ENCODE assay signal across 35 cellular contexts in genomic region chr5:93328833-93329232, GRCh38.
"Had no signal": no experiment of that assay in that cellular context is flagged by ENCODE, and none has a peak within 500 bp of the region (broad histone marks: within the 10 kb centered on the region; RNA-seq: fewer than 3 reads in every experiment).

No MANE protein-coding gene starts in this region.

- H3K4me3 ChIP-seq: adrenal gland, body of pancreas, coronary artery, dorsolateral prefrontal cortex, psoas muscle, sigmoid colon, stomach, thyroid gland, upper lobe of left lung, vagina had no signal

- H3K36me3 ChIP-seq: adrenal gland, sigmoid colon, stomach, thyroid gland, upper lobe of left lung, vagina, WERI-Rb-1 had no signal

- H3K4me1 ChIP-seq: adrenal gland, body of pancreas, parathyroid adenoma, sigmoid colon, thyroid gland, upper lobe of left lung, vagina had no signal

- DNase-seq: activated CD4-positive, alpha-beta memory T cell treated with anti-CD3 and anti-CD28 coated beads for 36 hours; activated CD4-positive, alpha-beta T cell treated with anti-CD3 and anti-CD28 coated beads for 48 hours; activated CD8-positive, alpha-beta memory T cell treated with anti-CD3 and anti-CD28 coated beads, Interleukin-2, amount 50 U/mL, for 4 hours; activated effector memory CD4-positive, alpha-beta T cell treated with anti-CD3 and anti-CD28 coated beads, Interleukin-2, amount 50 U/mL, for 16 hours; activated naive CD4-positive, alpha-beta T cell treated with anti-CD3 and anti-CD28 coated beads for 36 hours; activated naive CD8-positive, alpha-beta T cell treated with anti-CD3 and anti-CD28 coated beads for 36 hours; activated T-cell treated with anti-CD3 and anti-CD28 coated beads, Interleukin-2, amount 50 U/mL, for 1 hour; adrenal gland; aorta; body of pancreas; dorsolateral prefrontal cortex; effector memory CD4-positive, alpha-beta T cell; head of caudate nucleus; hippocampal formation; immature natural killer cell; midbrain; naive thymus-derived CD4-positive, alpha-beta T cell; nucleus accumbens; psoas muscle; sigmoid colon; small intestine; stimulated activated CD4-positive, alpha-beta T cell treated with anti-CD3 and anti-CD28 coated beads, Interleukin-15, amount 100 ng/mL, for 24 hours; stimulated activated CD4-positive, alpha-beta T cell treated with anti-CD3 and anti-CD28 coated beads, Interleukin-2, amount 100 ng/mL, for 24 hours; stimulated activated naive B cell treated with anti-CD40 and anti-IgM and Interleukin-4, amounts not matched to agents 10 μg/mL and 1 μg/mL and 100 μg/mL, for 72 hours; stomach; T1000; thyroid gland; upper lobe of left lung; WERI-Rb-1 had no signal

- H3K4me3 Mint-ChIP-seq: activated CD4-positive, alpha-beta memory T cell treated with anti-CD3 and anti-CD28 coated beads for 36 hours; activated naive CD4-positive, alpha-beta T cell treated with anti-CD3 and anti-CD28 coated beads for 36 hours; activated naive CD8-positive, alpha-beta T cell treated with anti-CD3 and anti-CD28 coated beads for 36 hours; activated T-helper 1 cell treated with anti-CD3 and anti-CD28 coated beads, Interleukin-12 subunit alpha, Interleukin-12 subunit beta, Interleukin-2, Interleukin-4 antibody, amounts not matched to agents 30 ng/mL and 10 ng/mL and 1 ng/mL, durations not matched to agents 14 hours and 24 hours and 36 hours; immature natural killer cell; memory B cell; naive thymus-derived CD4-positive, alpha-beta T cell; stimulated activated naive B cell treated with anti-CD40 and anti-IgM and Interleukin-4, amounts not matched to agents 10 μg/mL and 1 μg/mL and 100 μg/mL, for 72 hours had no signal

- H3K27ac ChIP-seq: adrenal gland, body of pancreas, coronary artery, parathyroid adenoma, psoas muscle, sigmoid colon, stomach, thyroid gland, upper lobe of left lung, vagina, WERI-Rb-1 had no signal

- H3K27ac Mint-ChIP-seq: activated CD4-positive, alpha-beta memory T cell treated with anti-CD3 and anti-CD28 coated beads for 36 hours; activated naive CD4-positive, alpha-beta T cell treated with anti-CD3 and anti-CD28 coated beads for 36 hours; activated naive CD8-positive, alpha-beta T cell treated with anti-CD3 and anti-CD28 coated beads for 36 hours; activated T-helper 1 cell treated with anti-CD3 and anti-CD28 coated beads, Interleukin-12 subunit alpha, Interleukin-12 subunit beta, Interleukin-2, Interleukin-4 antibody, amounts not matched to agents 30 ng/mL and 10 ng/mL and 1 ng/mL, durations not matched to agents 14 hours and 24 hours and 36 hours; immature natural killer cell; memory B cell; naive thymus-derived CD4-positive, alpha-beta T cell; stimulated activated naive B cell treated with anti-CD40 and anti-IgM and Interleukin-4, amounts not matched to agents 10 μg/mL and 1 μg/mL and 100 μg/mL, for 72 hours had no signal

- H3K4me1 Mint-ChIP-seq: activated naive CD8-positive, alpha-beta T cell treated with anti-CD3 and anti-CD28 coated beads for 36 hours; immature natural killer cell; memory B cell; naive thymus-derived CD4-positive, alpha-beta T cell; stimulated activated naive B cell treated with anti-CD40 and anti-IgM and Interleukin-4, amounts not matched to agents 10 μg/mL and 1 μg/mL and 100 μg/mL, for 72 hours had no signal

- H3K9me3 ChIP-seq: adrenal gland, body of pancreas, psoas muscle, sigmoid colon, stomach, thyroid gland, upper lobe of left lung, vagina had no signal

- H3K27me3 ChIP-seq: adrenal gland, body of pancreas, dorsolateral prefrontal cortex, sigmoid colon, stomach, thyroid gland, upper lobe of left lung, vagina had no signal

- H3K9me3 Mint-ChIP-seq: activated CD4-positive, alpha-beta memory T cell treated with anti-CD3 and anti-CD28 coated beads for 36 hours; activated naive CD4-positive, alpha-beta T cell treated with anti-CD3 and anti-CD28 coated beads for 36 hours; activated naive CD8-positive, alpha-beta T cell treated with anti-CD3 and anti-CD28 coated beads for 36 hours; activated T-helper 1 cell treated with anti-CD3 and anti-CD28 coated beads, Interleukin-12 subunit alpha, Interleukin-12 subunit beta, Interleukin-2, Interleukin-4 antibody, amounts not matched to agents 30 ng/mL and 10 ng/mL and 1 ng/mL, durations not matched to agents 14 hours and 24 hours and 36 hours; memory B cell; stimulated activated naive B cell treated with anti-CD40 and anti-IgM and Interleukin-4, amounts not matched to agents 10 μg/mL and 1 μg/mL and 100 μg/mL, for 72 hours had no signal

- ATAC-seq: activated CD4-positive, CD25-positive, alpha-beta regulatory T cell treated with anti-CD3 and anti-CD28 coated beads, Interleukin-2, amount 50 U/mL, for 24 hours; body of pancreas; naive thymus-derived CD4-positive, alpha-beta T cell; psoas muscle; stimulated activated naive B cell treated with anti-CD40 and anti-IgM and Interleukin-4, amounts not matched to agents 10 μg/mL and 1 μg/mL and 100 μg/mL, for 72 hours had no signal

- H3K27me3 Mint-ChIP-seq: activated CD4-positive, alpha-beta memory T cell treated with anti-CD3 and anti-CD28 coated beads for 36 hours; activated naive CD8-positive, alpha-beta T cell treated with anti-CD3 and anti-CD28 coated beads for 36 hours; stimulated activated naive B cell treated with anti-CD40 and anti-IgM and Interleukin-4, amounts not matched to agents 10 μg/mL and 1 μg/mL and 100 μg/mL, for 72 hours had no signal

- H3K36me3 Mint-ChIP-seq: activated CD4-positive, alpha-beta memory T cell treated with anti-CD3 and anti-CD28 coated beads for 36 hours; activated naive CD8-positive, alpha-beta T cell treated with anti-CD3 and anti-CD28 coated beads for 36 hours; immature natural killer cell; memory B cell; naive thymus-derived CD4-positive, alpha-beta T cell; stimulated activated naive B cell treated with anti-CD40 and anti-IgM and Interleukin-4, amounts not matched to agents 10 μg/mL and 1 μg/mL and 100 μg/mL, for 72 hours had no signal
